ENCODE assay signal across 8 cellular contexts in the genomic region with DNA sequence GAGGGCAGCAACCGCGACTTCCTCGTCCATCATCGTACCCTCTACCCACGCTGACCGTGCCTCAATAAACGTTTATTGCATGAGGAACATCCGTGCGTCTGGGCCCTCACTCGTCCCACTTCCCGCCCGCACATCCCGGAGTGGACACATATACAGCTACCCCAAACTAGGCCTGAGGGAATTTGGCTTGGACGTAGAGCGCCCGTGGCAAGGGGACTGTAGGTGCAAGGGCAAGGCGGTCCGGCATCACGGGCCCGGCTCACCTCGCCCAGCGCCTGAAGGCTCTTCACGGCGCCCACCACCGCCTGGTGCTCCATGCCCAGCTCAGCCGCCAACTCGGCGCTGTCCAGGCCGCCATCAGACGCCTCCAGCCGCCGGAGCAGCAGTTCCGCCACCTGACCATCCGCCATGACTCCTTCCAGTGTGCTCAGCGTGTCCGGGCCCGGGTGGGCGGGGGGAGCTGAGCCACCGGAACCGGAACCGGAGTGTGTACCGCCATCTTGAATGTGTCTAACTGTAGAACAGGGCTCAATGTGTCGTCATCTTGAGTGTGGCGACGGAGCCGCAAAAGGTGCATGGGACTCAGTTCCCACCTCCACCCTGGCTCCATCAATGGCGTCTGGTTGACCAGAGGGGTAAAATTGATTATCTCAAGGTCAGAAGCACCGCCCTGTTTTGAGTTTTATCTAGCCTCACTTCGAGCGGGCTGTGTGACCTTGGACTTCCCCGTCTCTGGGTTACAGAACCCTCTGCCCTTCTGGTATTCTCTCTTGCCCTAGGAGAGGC. TPM values are rescaled to one million over a fixed set of nuclear protein-coding genes. Genes with fewer than 3 reads are reported as not detected.
DNase-seq lines count a peak whose midpoint lies in the region; ATAC-seq, FAIRE-seq and TF ChIP-seq lines count a peak whose summit lies in the region.

FARSA (minus strand) TSS at position 425 of the 786 bp plus-strand sequence; CDS start at position 410, 15 bp downstream.

- peak within 1 kb of the TSS; percentile 96 for H3K4me3 Mint-ChIP-seq in activated naive CD8-positive, alpha-beta T cell treated with anti-CD3 and anti-CD28 coated beads for 36 hours

- peaks cover 31% of the 10 kb centered on the region for H3K4me1 Mint-ChIP-seq in activated naive CD8-positive, alpha-beta T cell treated with anti-CD3 and anti-CD28 coated beads for 36 hours

- peak within 1 kb of the TSS; percentile 98 for H3K9ac ChIP-seq in SU-DHL-6 (ENCODE audit: low read length)

- peaks cover 21% of the 10 kb centered on the region for H3K36me3 Mint-ChIP-seq in activated naive CD8-positive, alpha-beta T cell treated with anti-CD3 and anti-CD28 coated beads for 36 hours

- DNase-seq in D721Med (ENCODE audit: insufficient read length, low spot score) (peak; percentile 82), NCI-H1092 (lab: John Stamatoyannopoulos, UW) (peak; percentile 86), head of caudate nucleus (peak; percentile 92 to 99 (median 96)), osteoblast (ENCODE audit: insufficient read length, low spot score, missing footprints) (peak; percentile 97), testis (peak; percentile 98)
- peak; percentile 84 for DNase-seq in activated naive CD8-positive, alpha-beta T cell treated with anti-CD3 and anti-CD28 coated beads for 36 hours

- peaks cover 20% of the 10 kb centered on the region for H3F3A ChIP-seq in SU-DHL-6 (ENCODE audit: insufficient read depth)

- H2AFZ ChIP-seq in SU-DHL-6 (ENCODE audit: low read depth, low read length, severe bottlenecking) (peak within 1 kb of the TSS; percentile 93), osteoblast (ENCODE audit: low read length) (peak within 1 kb of the TSS; percentile 98)

- intact Hi-C loops in head of caudate nucleus (cut with DNase I), result loop anchor here (5.0 kb wide), 1 partner anchor 41 kb away; the partner anchor contains the start of gene GCDH
- intact Hi-C loops in testis (cut with DNase I; ENCODE audit: low total_unique reads), result no loop called here

- no peak for FAIRE-seq in D721Med (lab: Jason Lieb, UNC)

- no peaks in the 10 kb centered on the region for H3K9me3 ChIP-seq in SU-DHL-6 (ENCODE audit: insufficient read depth, low read length)
- H3K9me3 ChIP-seq in osteoblast (ENCODE audit: low read depth, low read length), result no peaks in the 10 kb centered on the region
- H3K9me3 ChIP-seq in testis, result no peaks in the 10 kb centered on the region

- H3K4me1 ChIP-seq in osteoblast (ENCODE audit: insufficient read depth, low read length) (peaks cover 18% of the 10 kb centered on the region), testis (peaks cover 17% of the 10 kb centered on the region)

- peaks cover 4% of the 10 kb centered on the region; the same call in 1 of the 2 replicates for H3K36me3 ChIP-seq in SU-DHL-6 (ENCODE audit: low read length)
- peaks cover 17% of the 10 kb centered on the region for H3K36me3 ChIP-seq in osteoblast (ENCODE audit: insufficient read depth, low read length)
- no peaks in the 10 kb centered on the region for H3K36me3 ChIP-seq in testis (ENCODE audit: low read depth, missing control alignments)

- H3K27ac Mint-ChIP-seq in activated naive CD8-positive, alpha-beta T cell treated with anti-CD3 and anti-CD28 coated beads for 36 hours, result peak within 1 kb of the TSS; percentile 86

- H3K4me2 ChIP-seq in SU-DHL-6 (ENCODE audit: low read depth, low read length, poor library complexity, severe bottlenecking), result peak within 1 kb of the TSS; percentile 78
- H3K4me2 ChIP-seq in osteoblast (ENCODE audit: insufficient read depth, low read length), result peak within 1 kb of the TSS; percentile 99

- no peak for TF ChIP-seq POLR2A in testis (IDR thresholded peaks at IDR 0.05)

- H3K27me3 ChIP-seq in SU-DHL-6 (ENCODE audit: low read length), result no peaks in the 10 kb centered on the region
- no peaks in the 10 kb centered on the region for H3K27me3 ChIP-seq in osteoblast (ENCODE audit: insufficient read depth, low read length)
- H3K27me3 ChIP-seq in testis, result no peaks in the 10 kb centered on the region

- H3K9me3 Mint-ChIP-seq in activated naive CD8-positive, alpha-beta T cell treated with anti-CD3 and anti-CD28 coated beads for 36 hours, result no peaks in the 10 kb centered on the region

- peaks cover 3% of the 10 kb centered on the region; the same call in 1 of the 2 replicates for H4K20me1 ChIP-seq in SU-DHL-6 (ENCODE audit: low read depth, low read length)
- H4K20me1 ChIP-seq in osteoblast (ENCODE audit: insufficient read depth, low read length), result peaks cover 14% of the 10 kb centered on the region

- H3K9me2 ChIP-seq in SU-DHL-6 (replicated peaks; ENCODE audit: insufficient read depth, low read length), result no peaks in the 10 kb centered on the region

- H3K4me3 ChIP-seq in SU-DHL-6 (ENCODE audit: insufficient read depth, low read length, poor library complexity, severe bottlenecking) (peak within 1 kb of the TSS; percentile 71), osteoblast (ENCODE audit: insufficient read depth, low read length) (peak within 1 kb of the TSS; percentile 98), testis (peak within 1 kb of the TSS; percentile 96)

- 0 to 1% methylated on average over 42 to 48 of the region's 51 CpGs for WGBS in testis, 2 donors

- TF ChIP-seq CTCF in D721Med (IDR thresholded peaks at IDR 0.05; ENCODE audit: insufficient read depth, missing control alignments), result no peak
- TF ChIP-seq CTCF in SU-DHL-6 (IDR thresholded peaks at IDR 0.05; ENCODE audit: insufficient read depth, low read length, poor library complexity, severe bottlenecking), result no peak
- TF ChIP-seq CTCF in osteoblast (IDR thresholded peaks at IDR 0.05; ENCODE audit: extremely low read depth, low read depth, low read length), result no peak
- TF ChIP-seq CTCF in testis (IDR thresholded peaks at IDR 0.05), result no peak

- H3K79me2 ChIP-seq in SU-DHL-6 (ENCODE audit: insufficient read depth, low read length) (peaks cover 31% of the 10 kb centered on the region), osteoblast (ENCODE audit: insufficient read depth, low read length) (peaks cover 41% of the 10 kb centered on the region)

- no peaks in the 10 kb centered on the region for H3K27me3 Mint-ChIP-seq in activated naive CD8-positive, alpha-beta T cell treated with anti-CD3 and anti-CD28 coated beads for 36 hours

- H3K27ac ChIP-seq in SU-DHL-6 (ENCODE audit: low read depth, low read length) (peak within 1 kb of the TSS; percentile 44), osteoblast (ENCODE audit: low read depth, low read length) (peak within 1 kb of the TSS; percentile 83), testis (peak within 1 kb of the TSS; percentile 83 to 86)

- peak; percentile 48 for ATAC-seq in GM21723 (IDR thresholded peaks at IDR 0.05; ENCODE audit: unreplicated experiment)

RNA-seq across cellular contexts. Expression of gene FARSA, which starts in this region (rescaled TPM):
- 100 to 1,000 TPM; 166 to 167 TPM for total RNA-seq in activated naive CD8-positive, alpha-beta T cell treated with anti-CD3 and anti-CD28 coated beads for 36 hours
- 41.0 and 47.8 TPM in 2 replicates for total RNA-seq in osteoblast
- 10 to 100 TPM; 53.8 to 65.3 TPM for total RNA-seq in testis
- 55.1 TPM for polyA plus RNA-seq in testis (ENCODE audit: insufficient read depth, low read depth, low replicate concordance)

Comparison
In these comparisons a context has a peak if more than half of its experiments do, and no peak if none do; other contexts are left out.
1. Peak in every context shown above with its lines: DNase-seq, ATAC-seq, H3K4me3 ChIP-seq and H3K27ac ChIP-seq.